19 cellular contexts compared by ENCODE assay signal in the genomic region with DNA sequence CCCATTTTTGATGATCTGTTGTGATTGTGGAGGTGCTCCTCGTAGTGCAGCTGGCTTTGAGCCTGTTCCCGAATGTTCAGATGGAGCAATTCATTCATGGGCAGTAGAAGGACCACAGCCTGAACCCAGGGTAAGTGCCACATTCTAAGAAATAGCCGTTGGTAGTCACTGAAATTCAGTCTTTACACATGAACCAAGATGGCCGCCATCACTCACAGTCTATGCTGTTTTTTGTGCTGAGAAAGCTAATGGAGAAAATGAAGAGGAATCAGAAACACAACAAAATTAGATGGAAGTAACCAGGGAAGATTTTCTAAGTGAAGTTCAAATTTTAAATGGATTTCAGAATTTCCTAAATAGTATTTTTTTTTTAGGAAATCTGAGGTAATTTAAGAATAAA. TPM values are rescaled to one million over a fixed set of nuclear protein-coding genes. Genes with fewer than 3 reads are reported as not detected.
DNase-seq lines count a peak whose midpoint lies in the region; ATAC-seq, FAIRE-seq and TF ChIP-seq lines count a peak whose summit lies in the region.
"Had no signal": no experiment of that assay in that cellular context is flagged by ENCODE, and none has a peak within 500 bp of the region (broad histone marks: within the 10 kb centered on the region; RNA-seq: fewer than 3 reads in every experiment).

No MANE protein-coding gene starts in this region.

- TF ChIP-seq POLR2A in HepG2 (IDR thresholded peaks at IDR 0.05; ENCODE audit: insufficient read depth in 1 of 2, low read depth in 2 of 2, low read length in 2 of 2) (no peak), right lobe of liver (IDR thresholded peaks at IDR 0.05) (no peak), K562 (conservative IDR thresholded peaks at IDR 0.05) (no peak)

- no peak overlapping the region for H3K9ac ChIP-seq in HepG2 (ENCODE audit: insufficient read depth, low read depth, low read length)
- no peak overlapping the region for H3K9ac ChIP-seq in OCI-LY3 (ENCODE audit: low read length)
- no peak overlapping the region for H3K9ac ChIP-seq in K562 (ENCODE audit: insufficient read depth in 1 of 2, low read depth in 2 of 2, low read length in 2 of 2)
- H3K9ac ChIP-seq in neuronal stem cell (ENCODE audit: low read depth, low read length, poor library complexity), result no peak overlapping the region
- H3K9ac ChIP-seq: BLaER1, GM23248 had no signal

- in situ Hi-C loops in HepG2 (cut with HindIII; ENCODE audit: extremely low pct_ligation_motif_present, low pct_unique_long_range_greater_than_20kb), result no loop called here
- in situ Hi-C loops in K562 (cut with MboI), result no loop called here

- TF ChIP-seq CTCF in HepG2 (CRISPR knock-in tag; IDR thresholded peaks at IDR 0.05) (no peak), right lobe of liver (IDR thresholded peaks at IDR 0.05) (no peak), OCI-LY3 (IDR thresholded peaks at IDR 0.05; ENCODE audit: low read depth, low read length) (no peak), K562 (IDR thresholded peaks at IDR 0.05 in 2 of 3, conservative IDR thresholded peaks at IDR 0.05 in 1 of 3; ENCODE audit: insufficient read depth in 2 of 3, low read depth in 1 of 3, low read length in 3 of 3) (no peak)

- H3K4me2 ChIP-seq in HepG2 (ENCODE audit: low read depth, low read length) (peak overlapping the region; percentile 36; the same call in 1 of the 2 replicates), OCI-LY3 (ENCODE audit: low read length) (no peak overlapping the region), K562 (ENCODE audit: insufficient read depth, low read length) (no peak overlapping the region), neuronal stem cell (ENCODE audit: insufficient read depth, low read length, poor library complexity, severe bottlenecking) (no peak overlapping the region)
- H3K4me2 ChIP-seq: BLaER1 had no signal

- H2BK5ac ChIP-seq in neuronal stem cell (ENCODE audit: low read length), result no peak overlapping the region

- DNase-seq in HepG2 (ENCODE audit: low spot score) (no peak), right lobe of liver (no peak), K562 (ENCODE audit: extremely low read depth in 1 of 4, low spot score in 3 of 4) (no peak), neuronal stem cell (ENCODE audit: low spot score) (no peak), globus pallidus (ENCODE audit: low spot score) (no peak), SKM-1 (lab: John Stamatoyannopoulos, UW; ENCODE audit: unreplicated experiment) (no peak), caudate nucleus (lab: John Stamatoyannopoulos, UW) (no peak)
- DNase-seq: 8988T; AML-193; Caco-2; CD8-positive, alpha-beta memory T cell; DND-41; GF-D8; GM23248; IMR-90 had no signal

- H3K4ac ChIP-seq in neuronal stem cell (ENCODE audit: low read length), result no peak overlapping the region

- CTCF ChIA-PET in HepG2 (lab: Yijun Ruan, JAX; ENCODE audit: low intra/inter-chr PET ratio, low total read pairs) (no interaction called here), K562 (lab: Yijun Ruan, JAX; ENCODE audit: low intra/inter-chr PET ratio) (no interaction called here)

- H3K23ac ChIP-seq in neuronal stem cell (ENCODE audit: low read depth, low read length, poor library complexity), result no peak overlapping the region

- H3K27ac ChIP-seq in HepG2 (ENCODE audit: extremely low read length, insufficient read depth, low read length) (no peak overlapping the region), right lobe of liver (no peak overlapping the region), OCI-LY3 (ENCODE audit: low read length) (no peak overlapping the region), K562 (ENCODE audit: extremely low read depth, low read depth, low read length) (no peak overlapping the region), neuronal stem cell (replicated peaks; ENCODE audit: low read length) (no peak overlapping the region), caudate nucleus (ENCODE audit: low read depth, low read length) (no peak overlapping the region)
- H3K27ac ChIP-seq: BLaER1, GM23248 had no signal

- H3K9me3 ChIP-seq in HepG2 (ENCODE audit: low read length) (no peaks in the 10 kb centered on the region), right lobe of liver (no peaks in the 10 kb centered on the region), OCI-LY3 (ENCODE audit: insufficient read depth, low read length) (0 out of 2 replicates have a peak, but pooled peaks cover 2% of the 10 kb centered on the region), K562 (replicated peaks; ENCODE audit: control insufficient read depth, insufficient read depth, low read depth, low read length) (no peaks in the 10 kb centered on the region), neuronal stem cell (replicated peaks in 1 of 2; ENCODE audit: control insufficient read depth in 2 of 2, insufficient read depth in 1 of 2, low read depth in 1 of 2, low read length in 2 of 2) (no peaks in the 10 kb centered on the region)
- H3K9me3 ChIP-seq: BLaER1, Caco-2, HAP-1 had no signal

- H3K9me1 ChIP-seq in K562 (ENCODE audit: control insufficient read depth, insufficient read depth, low read length), result no peaks in the 10 kb centered on the region

- H3K4me1 ChIP-seq in HepG2 (ENCODE audit: insufficient read depth, low read length) (no peaks in the 10 kb centered on the region), right lobe of liver (no peaks in the 10 kb centered on the region), OCI-LY3 (ENCODE audit: low read length) (no peaks in the 10 kb centered on the region), K562 (replicated peaks in 1 of 2; ENCODE audit: control insufficient read depth in 2 of 2, insufficient read depth in 2 of 2, low read length in 2 of 2) (no peaks in the 10 kb centered on the region), neuronal stem cell (ENCODE audit: control insufficient read depth in 2 of 2, insufficient read depth in 1 of 2, low read depth in 1 of 2, low read length in 2 of 2) (no peaks in the 10 kb centered on the region)
- H3K4me1 ChIP-seq: BLaER1, Caco-2, HAP-1 had no signal

- H3K14ac ChIP-seq in neuronal stem cell (ENCODE audit: low read length), result peak overlapping the region; percentile 85

- H3K36me3 ChIP-seq in HepG2 (replicated peaks in 1 of 2; ENCODE audit: control insufficient read depth in 1 of 2, insufficient read depth in 2 of 2, low read length in 2 of 2) (no peaks in the 10 kb centered on the region), right lobe of liver (no peaks in the 10 kb centered on the region), OCI-LY3 (replicated peaks; ENCODE audit: low read depth, low read length) (no peaks in the 10 kb centered on the region), K562 (ENCODE audit: control insufficient read depth, insufficient read depth, low read length) (no peaks in the 10 kb centered on the region), neuronal stem cell (replicated peaks in 1 of 2; ENCODE audit: control insufficient read depth in 2 of 2, insufficient read depth in 2 of 2, low read length in 2 of 2) (no peaks in the 10 kb centered on the region)
- H3K36me3 ChIP-seq: BLaER1, HAP-1 had no signal

- H3K79me1 ChIP-seq in neuronal stem cell (ENCODE audit: low read depth, low read length), result no peaks in the 10 kb centered on the region

- ATAC-seq in HepG2 (no peak), right lobe of liver (no peak), K562 (no peak)

- no peak overlapping the region for H2AK5ac ChIP-seq in neuronal stem cell (ENCODE audit: low read depth, low read length)

- WGBS in HepG2 (ENCODE audit: low lambda C conversion rate), result 15% methylated on average over 4 of the region's 4 CpGs
- WGBS in right lobe of liver (ENCODE audit: insufficient coverage, low coverage, low lambda C conversion rate, missing lambda C conversion rate), result 81% methylated on average over 4 of the region's 4 CpGs
- WGBS in K562 (ENCODE audit: insufficient coverage, low coverage, missing lambda C conversion rate), result 3% methylated on average over 4 of the region's 4 CpGs
- no CpG with 5 or more reads among the region's 4 CpGs for WGBS in neuronal stem cell (ENCODE audit: extremely low coverage in 2 of 2, insufficient read length in 2 of 2, insufficient replicate concordance in 1 of 2), 2 donors

- BruUV-seq in HepG2 (replicated peaks; lab: Mats Ljungman, UMichigan) (no TSS peak), K562 (replicated peaks; lab: Mats Ljungman, UMichigan) (no TSS peak)

- H4K91ac ChIP-seq in neuronal stem cell (ENCODE audit: low read depth, low read length, poor library complexity), result no peak overlapping the region

- no peak overlapping the region for H4K8ac ChIP-seq in neuronal stem cell (ENCODE audit: low read depth, low read length)

- no peaks in the 10 kb centered on the region for H4K20me1 ChIP-seq in HepG2 (ENCODE audit: insufficient read depth, low read length)
- H4K20me1 ChIP-seq in OCI-LY3 (ENCODE audit: insufficient read depth, low read length), result no peaks in the 10 kb centered on the region
- no peaks in the 10 kb centered on the region for H4K20me1 ChIP-seq in K562 (replicated peaks; ENCODE audit: control insufficient read depth, insufficient read depth, low read length)
- H4K20me1 ChIP-seq: BLaER1 had no signal

- intact Hi-C loops in HepG2 (cut with micrococcal nuclease; ENCODE audit: unreplicated experiment) (no loop called here), right lobe of liver (cut with DNase I) (no loop called here), K562 (cut with micrococcal nuclease) (no loop called here)

- no peak overlapping the region for H3K18ac ChIP-seq in neuronal stem cell (ENCODE audit: low read length)

- TF ChIP-seq EP300 in HepG2 (IDR thresholded peaks at IDR 0.05; ENCODE audit: low read depth in 2 of 2, low read length in 2 of 2), result no peak
- TF ChIP-seq EP300 in HepG2 (CRISPR knock-in tag; IDR thresholded peaks at IDR 0.05; ENCODE audit: borderline replicate concordance), result no peak
- no peak for TF ChIP-seq EP300 in K562 (IDR thresholded peaks at IDR 0.05; ENCODE audit: low read length)

- H2AFZ ChIP-seq in HepG2 (ENCODE audit: low read length) (no peak overlapping the region), OCI-LY3 (ENCODE audit: low read depth, low read length) (peak overlapping the region; percentile 29; the same call in 1 of the 2 replicates), K562 (ENCODE audit: low read depth, low read length) (peak overlapping the region; percentile 18; the same call in 1 of the 2 replicates), neuronal stem cell (ENCODE audit: low read length) (peak overlapping the region; percentile 90)
- H2AFZ ChIP-seq: GM23248 had no signal

- TF ChIP-seq RAD21 in HepG2 (CRISPR knock-in tag; IDR thresholded peaks at IDR 0.05) (no peak), K562 (CRISPR knock-in tag; conservative IDR thresholded peaks at IDR 0.05 in 1 of 2, IDR thresholded peaks at IDR 0.05 in 1 of 2) (no peak)

- H3K4me3 ChIP-seq in HepG2 (replicated peaks in 1 of 3; ENCODE audit: insufficient read depth in 1 of 3, low read depth in 2 of 3, low read length in 3 of 3) (no peak overlapping the region), right lobe of liver (no peak overlapping the region), OCI-LY3 (ENCODE audit: low read length) (no peak overlapping the region), K562 (no peak overlapping the region), neuronal stem cell (ENCODE audit: low read length in 2 of 2) (no peak overlapping the region)
- H3K4me3 ChIP-seq: BLaER1, GM23248, HAP-1 had no signal

- FAIRE-seq in HepG2 (lab: Jason Lieb, UNC) (no peak), K562 (lab: Jason Lieb, UNC) (no peak)
- FAIRE-seq: GM18507 had no signal

- H3K79me2 ChIP-seq in HepG2 (ENCODE audit: insufficient read depth, low read length) (no peaks in the 10 kb centered on the region), OCI-LY3 (ENCODE audit: low read length) (no peaks in the 10 kb centered on the region), K562 (ENCODE audit: control insufficient read depth, insufficient read depth, low read length) (no peaks in the 10 kb centered on the region)

- POLR2A ChIA-PET in HepG2 (lab: Yijun Ruan, JAX), result no interaction called here
- POLR2A ChIA-PET in K562 (lab: Yijun Ruan, JAX), result no interaction called here

- no peak overlapping the region for H2BK15ac ChIP-seq in neuronal stem cell (ENCODE audit: low read length)

- H3K27me3 ChIP-seq in HepG2 (ENCODE audit: control insufficient read depth in 1 of 2, insufficient read depth in 2 of 2, low read length in 2 of 2), result no peaks in the 10 kb centered on the region
- no peaks in the 10 kb centered on the region for H3K27me3 ChIP-seq in right lobe of liver
- H3K27me3 ChIP-seq in OCI-LY3 (ENCODE audit: low read depth, low read length), result no peaks in the 10 kb centered on the region
- no peaks in the 10 kb centered on the region for H3K27me3 ChIP-seq in K562 (ENCODE audit: control insufficient read depth in 2 of 2, insufficient read depth in 2 of 2, low read length in 2 of 2)
- no peaks in the 10 kb centered on the region for H3K27me3 ChIP-seq in neuronal stem cell (ENCODE audit: control insufficient read depth in 3 of 3, insufficient read depth in 3 of 3, low read depth in 1 of 3, low read length in 3 of 3)
- H3K27me3 ChIP-seq: BLaER1 had no signal

- no peak overlapping the region for H2BK12ac ChIP-seq in neuronal stem cell (ENCODE audit: low read length)

- H2BK120ac ChIP-seq in neuronal stem cell (ENCODE audit: low read depth, low read length), result no peak overlapping the region

RNA-seq across cellular contexts. Expression of gene DSG1, which starts 25.5 kb away (rescaled TPM):
- not detected in 2 replicates for total RNA-seq in HepG2 (2016; rRNA removed; fragmentation: Illumina TruSeq; extraction: Trizol)
- total RNA-seq in HepG2 (2016; cell fraction: cytosol; rRNA removed; fragmentation: Illumina TruSeq; extraction: Trizol; ENCODE audit: low read depth), result not detected in 2 replicates
- not detected in 2 replicates for total RNA-seq in HepG2 (2016; cell fraction: insoluble cytoplasmic fraction; rRNA removed; fragmentation: Illumina TruSeq; extraction: Trizol)
- total RNA-seq in HepG2 (2016; cell fraction: membrane; rRNA removed; fragmentation: Illumina TruSeq; extraction: Trizol), result not detected in 2 replicates
- total RNA-seq in HepG2 (2016; cell fraction: nucleus; rRNA removed; fragmentation: Illumina TruSeq; extraction: Trizol), result not detected in 2 replicates
- polyA plus RNA-seq in HepG2 (2011; rRNA removed), result 0.04 and 0.13 TPM in 2 replicates
- polyA plus RNA-seq in HepG2 (2011; cell fraction: cytosol; rRNA removed), result 0.04 and 0.05 TPM in 2 replicates
- not detected in 2 replicates for polyA plus RNA-seq in HepG2 (2011; cell fraction: nucleus; rRNA removed)
- polyA plus RNA-seq in HepG2 (2012), result 0.04 and 0.16 TPM in 2 replicates
- not detected in 2 replicates for polyA plus RNA-seq in HepG2 (2016; cell fraction: cytosol; fragmentation: Illumina TruSeq; extraction: Trizol; ENCODE audit: low read depth)
- not detected in 2 replicates for polyA plus RNA-seq in HepG2 (2016; cell fraction: insoluble cytoplasmic fraction; fragmentation: Illumina TruSeq; extraction: Trizol; ENCODE audit: low read depth)
- not detected in 2 replicates for polyA plus RNA-seq in HepG2 (2016; cell fraction: membrane; fragmentation: Illumina TruSeq; extraction: Trizol; ENCODE audit: low read depth)
- not detected in 2 replicates for polyA plus RNA-seq in HepG2 (2016; cell fraction: nucleus; fragmentation: Illumina TruSeq; extraction: Trizol; ENCODE audit: insufficient read depth, low read depth)
- 0.42 TPM in 1 of 2 replicates, not detected in the other for polyA minus RNA-seq in HepG2 (2011; rRNA and poly(A)+ RNA removed; ENCODE audit: low replicate concordance)
- polyA minus RNA-seq in HepG2 (2011; cell fraction: cytosol; rRNA and poly(A)+ RNA removed), result not detected in 2 replicates
- polyA minus RNA-seq in HepG2 (2011; cell fraction: nucleus; rRNA and poly(A)+ RNA removed), result not detected in 2 replicates
- 1 to 10 TPM in 3 of 6 experiments, under 1 TPM in 3; 0.29 to 4.3 (median 1.4) TPM for total RNA-seq in right lobe of liver
- total RNA-seq in K562 (2011; cell fraction: chromatin; rRNA removed; ENCODE audit: low replicate concordance), result 0.21 and 0.42 TPM in 2 replicates
- 0.33 and 0.53 TPM in 2 replicates for total RNA-seq in K562 (2011; cell fraction: nucleolus; rRNA removed)
- 0.38 TPM in 1 of 2 replicates, not detected in the other for total RNA-seq in K562 (2011; cell fraction: nucleoplasm; rRNA removed)
- total RNA-seq in K562 (2014; rRNA removed), result 0.18 and 0.53 TPM in 2 replicates
- 0.06 and 0.15 TPM in 2 replicates for total RNA-seq in K562 (2014; rRNA removed; fragmentation: Illumina TruSeq; extraction: Trizol)
- total RNA-seq in K562 (2015; rRNA removed; fragmentation: Illumina TruSeq; extraction: Trizol), result 0.14 and 0.23 TPM in 2 replicates
- 0.09 and 0.13 TPM in 2 replicates for total RNA-seq in K562 (2021)
- 0.11 and 0.26 TPM in 2 replicates for polyA plus RNA-seq in K562 (2011; rRNA removed)
- 0.09 and 0.13 TPM in 2 replicates for polyA plus RNA-seq in K562 (2011; cell fraction: cytosol; rRNA removed)
- polyA plus RNA-seq in K562 (2011; cell fraction: nucleus; rRNA removed), result 0.10 and 0.17 TPM in 2 replicates
- 0.07 and 0.25 TPM in 2 replicates for polyA plus RNA-seq in K562 (2012)
- polyA plus RNA-seq in K562 (2014; fragmentation: Illumina TruSeq; extraction: Trizol), result 0.19 and 0.24 TPM in 2 replicates
- under 1 TPM in 1 of 2 experiments, not detected in 1; 0.03 TPM for polyA plus RNA-seq in K562 (2014; fragmentation: Nextera tagmentation; extraction: Ambion mirVana)
- 0.07 and 0.16 TPM in 2 replicates for polyA plus RNA-seq in K562 (2014; rRNA removed)
- 0.67 TPM in 1 of 2 replicates, not detected in the other for polyA minus RNA-seq in K562 (2011; rRNA and poly(A)+ RNA removed)
- polyA minus RNA-seq in K562 (2011; cell fraction: cytosol; rRNA and poly(A)+ RNA removed), result 0.48 TPM in 1 of 2 replicates, not detected in the other
- polyA minus RNA-seq in K562 (2011; cell fraction: nucleus; rRNA and poly(A)+ RNA removed), result 0.13 and 0.22 TPM in 2 replicates
- polyA plus RNA-seq in neuronal stem cell (2013, experiment 1 of 2), result 0.01 TPM
- polyA plus RNA-seq in neuronal stem cell (2013, experiment 2 of 2), result not detected
- total RNA-seq: Caco-2; CD8-positive, alpha-beta memory T cell; GM23248; IMR-90 had no signal
- polyA plus RNA-seq: CD8-positive, alpha-beta memory T cell; GM23248; IMR-90 had no signal

RNA-seq across cellular contexts. Expression of gene DSG4, which starts 33.1 kb away (rescaled TPM):
- total RNA-seq in HepG2 (2016; rRNA removed; fragmentation: Illumina TruSeq; extraction: Trizol) (not detected in 2 replicates), right lobe of liver (not detected), K562 (2014; rRNA removed) (not detected in 2 replicates), K562 (2014; rRNA removed; fragmentation: Illumina TruSeq; extraction: Trizol) (not detected in 2 replicates), K562 (2015; rRNA removed; fragmentation: Illumina TruSeq; extraction: Trizol) (not detected in 2 replicates), K562 (2021) (not detected in 2 replicates)
- not detected in 2 replicates for total RNA-seq in HepG2 (2016; cell fraction: cytosol; rRNA removed; fragmentation: Illumina TruSeq; extraction: Trizol; ENCODE audit: low read depth)
- not detected in 2 replicates for total RNA-seq in HepG2 (2016; cell fraction: insoluble cytoplasmic fraction; rRNA removed; fragmentation: Illumina TruSeq; extraction: Trizol)
- not detected in 2 replicates for total RNA-seq in HepG2 (2016; cell fraction: membrane; rRNA removed; fragmentation: Illumina TruSeq; extraction: Trizol)
- not detected in 2 replicates for total RNA-seq in HepG2 (2016; cell fraction: nucleus; rRNA removed; fragmentation: Illumina TruSeq; extraction: Trizol)
- polyA plus RNA-seq in HepG2 (2011; rRNA removed) (0.04 and 0.07 TPM in 2 replicates), K562 (2011; rRNA removed) (not detected in 2 replicates), K562 (2014; fragmentation: Illumina TruSeq; extraction: Trizol) (not detected in 2 replicates), K562 (2014; fragmentation: Nextera tagmentation; extraction: Ambion mirVana) (not detected), K562 (2014; rRNA removed) (not detected in 2 replicates)
- polyA plus RNA-seq in HepG2 (2011; cell fraction: cytosol; rRNA removed), result 0.01 and 0.03 TPM in 2 replicates
- 0.03 and 0.05 TPM in 2 replicates for polyA plus RNA-seq in HepG2 (2011; cell fraction: nucleus; rRNA removed)
- 0.19 and 0.29 TPM in 2 replicates for polyA plus RNA-seq in HepG2 (2012)
- polyA plus RNA-seq in HepG2 (2016; cell fraction: cytosol; fragmentation: Illumina TruSeq; extraction: Trizol; ENCODE audit: low read depth), result not detected in 2 replicates
- polyA plus RNA-seq in HepG2 (2016; cell fraction: insoluble cytoplasmic fraction; fragmentation: Illumina TruSeq; extraction: Trizol; ENCODE audit: low read depth), result not detected in 2 replicates
- not detected in 2 replicates for polyA plus RNA-seq in HepG2 (2016; cell fraction: membrane; fragmentation: Illumina TruSeq; extraction: Trizol; ENCODE audit: low read depth)
- polyA plus RNA-seq in HepG2 (2016; cell fraction: nucleus; fragmentation: Illumina TruSeq; extraction: Trizol; ENCODE audit: insufficient read depth, low read depth), result not detected in 2 replicates
- not detected in 2 replicates for polyA minus RNA-seq in HepG2 (2011; rRNA and poly(A)+ RNA removed; ENCODE audit: low replicate concordance)
- not detected in 2 replicates for polyA minus RNA-seq in HepG2 (2011; cell fraction: cytosol; rRNA and poly(A)+ RNA removed)
- 0.12 TPM in 1 of 2 replicates, not detected in the other for polyA minus RNA-seq in HepG2 (2011; cell fraction: nucleus; rRNA and poly(A)+ RNA removed)
- not detected in 2 replicates for total RNA-seq in K562 (2011; cell fraction: chromatin; rRNA removed; ENCODE audit: low replicate concordance)
- total RNA-seq in K562 (2011; cell fraction: nucleolus; rRNA removed), result not detected in 2 replicates
- total RNA-seq in K562 (2011; cell fraction: nucleoplasm; rRNA removed), result not detected in 2 replicates
- not detected in 2 replicates for polyA plus RNA-seq in K562 (2011; cell fraction: cytosol; rRNA removed)
- polyA plus RNA-seq in K562 (2011; cell fraction: nucleus; rRNA removed), result not detected in 2 replicates
- not detected in 2 replicates for polyA plus RNA-seq in K562 (2012)
- polyA minus RNA-seq in K562 (2011; rRNA and poly(A)+ RNA removed), result not detected in 2 replicates
- not detected in 2 replicates for polyA minus RNA-seq in K562 (2011; cell fraction: cytosol; rRNA and poly(A)+ RNA removed)
- not detected in 2 replicates for polyA minus RNA-seq in K562 (2011; cell fraction: nucleus; rRNA and poly(A)+ RNA removed)
- polyA plus RNA-seq in neuronal stem cell (2013, experiment 1 of 2), result not detected
- not detected for polyA plus RNA-seq in neuronal stem cell (2013, experiment 2 of 2)
- total RNA-seq: Caco-2; CD8-positive, alpha-beta memory T cell; GM23248; IMR-90 had no signal
- polyA plus RNA-seq: CD8-positive, alpha-beta memory T cell; GM23248; IMR-90 had no signal
